Comparison of ENCODE assay signal across 32 cellular contexts in the genomic region with DNA sequence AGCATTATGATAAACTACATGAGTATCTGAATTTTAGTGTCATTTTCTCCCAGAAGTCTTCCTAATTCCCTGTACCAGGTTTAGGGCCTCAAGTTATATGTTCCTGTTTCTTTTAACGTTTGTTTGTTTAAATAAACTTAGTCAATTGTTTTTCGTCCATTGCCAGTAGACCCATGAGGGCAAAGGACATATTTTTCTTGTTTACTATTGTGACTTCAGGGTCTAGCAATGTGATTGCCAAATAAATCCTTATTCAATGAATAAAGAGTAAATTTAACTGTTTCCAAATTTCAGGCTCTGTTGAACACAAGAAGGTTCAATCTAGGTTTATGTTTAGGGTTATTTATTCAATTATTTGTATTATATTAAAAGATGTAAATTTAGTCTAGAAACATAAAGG.
A peak's percentile ranks its signal among the peaks of the same experiment; 100 is the strongest.
DNase-seq lines count a peak whose midpoint lies in the region; ATAC-seq, FAIRE-seq and TF ChIP-seq lines count a peak whose summit lies in the region.
"Had no signal": no experiment of that assay in that cellular context is flagged by ENCODE, and none has a peak within 500 bp of the region (broad histone marks: within the 10 kb centered on the region; RNA-seq: fewer than 3 reads in every experiment).

No MANE protein-coding gene starts in this region.

- H3K27ac ChIP-seq in A549 (peak overlapping the region in 1 of 2 experiments; percentile 1; a peak in 2 of 6 replicates), PC-3 (ENCODE audit: low read length) (no peak overlapping the region), PC-9 (no peak overlapping the region), colonic mucosa (no peak overlapping the region)
- H3K27ac ChIP-seq: 22Rv1; BLaER1; BLaER1 treated with 17β-estradiol and CSF1 and Interleukin-3, amounts not matched to agents 10 nM and 100 nM; C4-2B had no signal

- H3K4me3 ChIP-seq in A549, result no peak overlapping the region
- H3K4me3 ChIP-seq in PC-3 (ENCODE audit: low read length), result no peak overlapping the region
- H3K4me3 ChIP-seq in PC-9, result no peak overlapping the region
- no peak overlapping the region for H3K4me3 ChIP-seq in colonic mucosa
- H3K4me3 ChIP-seq: BLaER1; BLaER1 treated with 17β-estradiol and CSF1 and Interleukin-3, amounts not matched to agents 10 nM and 100 nM had no signal

- H3K9me3 ChIP-seq in A549 (no peaks in the 10 kb centered on the region), PC-3 (ENCODE audit: low read length) (no peaks in the 10 kb centered on the region), PC-9 (ENCODE audit: insufficient read depth, low read depth) (no peaks in the 10 kb centered on the region), colonic mucosa (no peaks in the 10 kb centered on the region)
- H3K9me3 ChIP-seq: BE2C; BLaER1; BLaER1 treated with 17β-estradiol and CSF1 and Interleukin-3, amounts not matched to agents 10 nM and 100 nM; Caco-2 had no signal

- intact Hi-C loops in PC-3 (cut with micrococcal nuclease) (no loop called here), PC-9 (cut with micrococcal nuclease; ENCODE audit: unreplicated experiment) (no loop called here), colonic mucosa (cut with DNase I) (no loop called here)

- ATAC-seq in A549 (peak in 1 of 2 experiments; percentile 51; a peak in 2 of 6 replicates), PC-3 (no peak), HG02885 (IDR thresholded peaks at IDR 0.05; ENCODE audit: poor library complexity, unreplicated experiment) (no peak)
- ATAC-seq: CD8-positive, alpha-beta T cell had no signal

- H3K9ac ChIP-seq in PC-3 (ENCODE audit: low read length) (no peak overlapping the region), colonic mucosa (ENCODE audit: low read depth in 2 of 2, low read length in 2 of 2) (no peak overlapping the region)
- H3K9ac ChIP-seq: BLaER1; BLaER1 treated with 17β-estradiol and CSF1 and Interleukin-3, amounts not matched to agents 10 nM and 100 nM had no signal

- H2AFZ ChIP-seq in PC-3 (ENCODE audit: low read length), result no peak overlapping the region
- 0 out of 2 replicates have a peak overlapping the region, but pooled peaks have one; percentile 73 for H2AFZ ChIP-seq in PC-9

- H4K20me1 ChIP-seq in PC-3 (ENCODE audit: low read length), result no peaks in the 10 kb centered on the region
- no peaks in the 10 kb centered on the region for H4K20me1 ChIP-seq in PC-9 (ENCODE audit: insufficient read depth)
- H4K20me1 ChIP-seq: BLaER1; BLaER1 treated with 17β-estradiol and CSF1 and Interleukin-3, amounts not matched to agents 10 nM and 100 nM had no signal

- H3K4me2 ChIP-seq in A549 (peak overlapping the region; percentile 45), PC-3 (ENCODE audit: low read length) (no peak overlapping the region), PC-9 (no peak overlapping the region)
- H3K4me2 ChIP-seq: BLaER1; BLaER1 treated with 17β-estradiol and CSF1 and Interleukin-3, amounts not matched to agents 10 nM and 100 nM had no signal

- TF ChIP-seq CTCF in A549 (IDR thresholded peaks at IDR 0.05) (no peak), PC-3 (conservative IDR thresholded peaks at IDR 0.05; ENCODE audit: low read depth, low read length) (no peak), PC-9 (conservative IDR thresholded peaks at IDR 0.05) (no peak), colonic mucosa (IDR thresholded peaks at IDR 0.05) (no peak)

- H3K9me2 ChIP-seq in PC-3 (replicated peaks; ENCODE audit: low read length) (no peaks in the 10 kb centered on the region), PC-9 (ENCODE audit: insufficient read depth) (no peaks in the 10 kb centered on the region; the same call in 1 of the 2 replicates)

- POLR2A ChIA-PET in A549 (lab: Yijun Ruan, JAX), result no interaction called here
- POLR2A ChIA-PET in PC-3 (lab: Charles Lee; ENCODE audit: unreplicated experiment), result no interaction called here
- POLR2A ChIA-PET in PC-9 (lab: Charles Lee; ENCODE audit: unreplicated experiment), result no interaction called here

- TF ChIP-seq RAD21 in A549 (conservative IDR thresholded peaks at IDR 0.05 in 1 of 2, IDR thresholded peaks at IDR 0.05 in 1 of 2), result no peak

- H3K79me2 ChIP-seq in PC-3 (ENCODE audit: low read length) (no peaks in the 10 kb centered on the region), PC-9 (ENCODE audit: low read depth) (no peaks in the 10 kb centered on the region)

- BruUV-seq in PC-3 (replicated peaks; lab: Mats Ljungman, UMichigan) (no TSS peak), PC-9 (replicated peaks; lab: Mats Ljungman, UMichigan) (no TSS peak)

- H3F3A ChIP-seq in PC-3 (ENCODE audit: low read length, unreplicated experiment), result no peaks in the 10 kb centered on the region
- H3F3A ChIP-seq in PC-9 (ENCODE audit: insufficient read depth, low read depth), result no peaks in the 10 kb centered on the region

- H3K36me3 ChIP-seq in PC-3 (ENCODE audit: low read depth, low read length) (no peaks in the 10 kb centered on the region), PC-9 (ENCODE audit: low read depth) (no peaks in the 10 kb centered on the region), colonic mucosa (no peaks in the 10 kb centered on the region)
- H3K36me3 ChIP-seq: BE2C; BLaER1; BLaER1 treated with 17β-estradiol and CSF1 and Interleukin-3, amounts not matched to agents 10 nM and 100 nM had no signal

- H3K4me1 ChIP-seq in A549 (peaks cover 11% of the 10 kb centered on the region; the same call in 2 of the 3 replicates), PC-3 (ENCODE audit: insufficient read depth, low read length) (no peaks in the 10 kb centered on the region), PC-9 (replicated peaks; ENCODE audit: insufficient read depth) (no peaks in the 10 kb centered on the region), colonic mucosa (no peaks in the 10 kb centered on the region)
- H3K4me1 ChIP-seq: BE2C; BLaER1; BLaER1 treated with 17β-estradiol and CSF1 and Interleukin-3, amounts not matched to agents 10 nM and 100 nM; Caco-2 had no signal

- FAIRE-seq in A549 (lab: Jason Lieb, UNC), result no peak
- FAIRE-seq: A204.1, D721Med had no signal

- CTCF ChIA-PET in A549 (lab: Yijun Ruan, JAX), result no interaction called here
- CTCF ChIA-PET in PC-3 (lab: Charles Lee), result no interaction called here
- CTCF ChIA-PET in PC-9 (lab: Charles Lee), result no interaction called here

- no peaks in the 10 kb centered on the region for H3K27me3 ChIP-seq in PC-3 (ENCODE audit: low read length)
- H3K27me3 ChIP-seq in PC-9 (ENCODE audit: insufficient read depth, low read depth), result no peaks in the 10 kb centered on the region
- H3K27me3 ChIP-seq in colonic mucosa, result no peaks in the 10 kb centered on the region
- H3K27me3 ChIP-seq: BE2C; BLaER1; BLaER1 treated with 17β-estradiol and CSF1 and Interleukin-3, amounts not matched to agents 10 nM and 100 nM had no signal

- DNase-seq in A549 (ENCODE audit: low read depth in 1 of 2, low spot score in 1 of 2), result peak in 1 of 2 experiments; percentile 51
- peak; percentile 11 for DNase-seq in PC-3
- DNase-seq in PC-9, result no peak
- DNase-seq in colonic mucosa, result no peak
- no peak for DNase-seq in DMS 273 (lab: John Stamatoyannopoulos, UW; ENCODE audit: unreplicated experiment)
- DNase-seq: 8988T; ACHN; AML-193; BE2C; C1 segment of cervical spinal cord; Caco-2; Calu3; CD4-positive, alpha-beta memory T cell; CD4-positive, alpha-beta T cell; CD4-positive, CD25-positive, alpha-beta regulatory T cell; CD8-positive, alpha-beta memory T cell; CD8-positive, alpha-beta T cell; COR-L47; DMS 273 treated with DMSO at 0.1 percent for 48 hours; DMS153; DMS53; DMS79; DMS79 treated with DMSO at 0.1 percent for 48 hours; DND-41; EL had no signal

- TF ChIP-seq POLR2A in A549 (IDR thresholded peaks at IDR 0.05; ENCODE audit: low read length), result no peak

- 3% methylated on average over 2 of the region's 2 CpGs for WGBS in A549 (ENCODE audit: missing lambda C conversion rate)

- TF ChIP-seq EP300 in A549 (IDR thresholded peaks at IDR 0.05), result no peak

TF ChIP-seq in A549, 52 proteins besides CTCF, POLR2A, EP300 and RAD21:
- TF ChIP-seq, protein P1, sequence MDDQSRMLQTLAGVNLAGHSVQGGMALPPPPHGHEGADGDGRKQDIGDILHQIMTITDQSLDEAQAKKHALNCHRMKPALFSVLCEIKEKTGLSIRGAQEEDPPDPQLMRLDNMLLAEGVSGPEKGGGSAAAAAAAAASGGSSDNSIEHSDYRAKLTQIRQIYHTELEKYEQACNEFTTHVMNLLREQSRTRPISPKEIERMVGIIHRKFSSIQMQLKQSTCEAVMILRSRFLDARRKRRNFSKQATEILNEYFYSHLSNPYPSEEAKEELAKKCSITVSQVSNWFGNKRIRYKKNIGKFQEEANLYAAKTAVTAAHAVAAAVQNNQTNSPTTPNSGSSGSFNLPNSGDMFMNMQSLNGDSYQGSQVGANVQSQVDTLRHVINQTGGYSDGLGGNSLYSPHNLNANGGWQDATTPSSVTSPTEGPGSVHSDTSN (IDR thresholded peaks at IDR 0.05), result no peak
- peak; percentile 47; the same call in 1 of the 2 replicates for TF ChIP-seq JUNB (IDR thresholded peaks at IDR 0.05)
- TF ChIP-seq GATA3 (IDR thresholded peaks at IDR 0.05; ENCODE audit: borderline replicate concordance), result peak; percentile 70; the same call in 1 of the 2 replicates
- no peak for TF ChIP-seq FOSL2 (IDR thresholded peaks at IDR 0.05)
- TF ChIP-seq FOSL2 (CRISPR knock-in tag; IDR thresholded peaks at IDR 0.05), result peak; percentile 62; the same call in 1 of the 2 replicates
- TF ChIP-seq ESRRA (IDR thresholded peaks at IDR 0.05; ENCODE audit: borderline replicate concordance, low read length), result no peak
- peak; percentile 35 to 80; a peak in 3 of 4 replicates for TF ChIP-seq CEBPB (IDR thresholded peaks at IDR 0.05)
